ENCODE assay signal across 27 cellular contexts in the genomic region with DNA sequence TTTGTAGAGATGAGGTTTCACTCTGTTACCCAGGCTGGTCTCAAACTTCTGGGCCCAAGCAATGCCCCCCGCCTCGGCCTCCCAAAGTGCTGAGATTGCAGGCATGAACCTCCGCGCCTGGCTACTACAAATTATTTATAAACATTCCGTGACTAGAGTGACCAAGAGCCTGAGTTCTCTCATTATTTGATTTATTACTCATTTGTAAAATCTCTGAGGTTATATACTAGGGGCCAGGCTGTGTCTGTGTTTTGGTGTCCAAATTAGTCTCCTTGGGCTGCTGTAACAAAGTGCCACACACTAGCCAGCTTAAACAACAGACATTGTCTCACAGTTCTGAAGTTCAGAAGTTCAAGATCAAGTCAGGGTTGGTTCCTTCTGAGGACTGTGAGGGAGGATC.
"Had no signal": no experiment of that assay in that cellular context is flagged by ENCODE, and none has a peak within 500 bp of the region (broad histone marks: within the 10 kb centered on the region; RNA-seq: fewer than 3 reads in every experiment).

No MANE protein-coding gene starts in this region.

- H3K4me3 ChIP-seq: ascending aorta, cardiac muscle cell had no signal

- DNase-seq: activated B cell treated with CpG ODN at 0.5 μM for 24 hours; activated CD4-positive, alpha-beta memory T cell treated with anti-CD3 and anti-CD28 coated beads for 36 hours; activated CD4-positive, alpha-beta T cell treated with anti-CD3 and anti-CD28 coated beads for 4 hours; activated CD4-positive, alpha-beta T cell treated with anti-CD3 and anti-CD28 coated beads, Interleukin-2, amount 10 ng/mL, durations not matched to agents 24 days and 14 days; activated CD4-positive, alpha-beta T cell treated with anti-CD3 and anti-CD28 coated beads, Interleukin-2, amount 50 U/mL, for 1 hour; activated CD4-positive, alpha-beta T cell treated with anti-CD3 and anti-CD28 coated beads, Interleukin-2, amount 50 U/mL, for 4 hours; activated CD4-positive, CD25-positive, alpha-beta regulatory T cell treated with anti-CD3 and anti-CD28 coated beads, Interleukin-2, amount 50 U/mL, for 72 hours; activated CD8-positive, alpha-beta memory T cell treated with anti-CD3 and anti-CD28 coated beads, Interleukin-2, amount 50 U/mL, for 4 hours; activated CD8-positive, alpha-beta T cell treated with anti-CD3 and anti-CD28 coated beads for 36 hours; activated effector memory CD4-positive, alpha-beta T cell treated with Interleukin-2 at 50 U/mL for 16 hours; activated gamma-delta T cell; activated naive CD4-positive, alpha-beta T cell treated with anti-CD3 and anti-CD28 coated beads, Interleukin-2, amount 10 ng/mL, durations not matched to agents 7 days and 5 days; activated naive CD4-positive, alpha-beta T cell treated with Interleukin-2 at 50 U/mL for 16 hours; activated naive CD8-positive, alpha-beta T cell treated with anti-CD3 and anti-CD28 coated beads, Interleukin-2, amount 10 ng/mL, durations not matched to agents 7 days and 5 days; activated naive CD8-positive, alpha-beta T cell treated with anti-CD3 and anti-CD28 coated beads, Interleukin-2, amount 50 U/mL, for 24 hours; activated T-cell treated with anti-CD3 and anti-CD28 coated beads for 4 hours; activated T-cell treated with anti-CD3 and anti-CD28 coated beads, Interleukin-2, amount 50 U/mL, for 1 hour; activated T-cell treated with anti-CD3 and anti-CD28 coated beads, Interleukin-2, amount 50 U/mL, for 4 hours; amygdala; anterior cingulate cortex; caudate nucleus; cerebellar nuclear complex; T-helper 2 cell; T-helper 9 cell had no signal

- ATAC-seq: activated CD8-positive, alpha-beta T cell treated with anti-CD3 and anti-CD28 coated beads for 36 hours; activated naive CD8-positive, alpha-beta T cell treated with anti-CD3 and anti-CD28 coated beads, Interleukin-2, amount 50 U/mL, for 24 hours; activated T-cell treated with anti-CD3 and anti-CD28 coated beads, Interleukin-2, amount 50 U/mL, for 4 hours had no signal

- H3K27ac ChIP-seq: ascending aorta, cardiac muscle cell, VCaP had no signal

- H3K9me3 ChIP-seq: ascending aorta had no signal

- H3K27me3 ChIP-seq: ascending aorta, cardiac muscle cell had no signal

- H3K36me3 ChIP-seq: ascending aorta, cardiac muscle cell had no signal
